ENCODE assay signal across 16 cellular contexts in genomic region chr6:53426117-53426516, GRCh38.
DNase-seq lines count a peak whose midpoint lies in the region; ATAC-seq, FAIRE-seq and TF ChIP-seq lines count a peak whose summit lies in the region.
"Had no signal": no experiment of that assay in that cellular context is flagged by ENCODE, and none has a peak within 500 bp of the region (broad histone marks: within the 10 kb centered on the region; RNA-seq: fewer than 3 reads in every experiment).

No MANE protein-coding gene starts in this region.

- H2BK15ac ChIP-seq in H1 (ENCODE audit: low read length) = no peak overlapping the region

- TF ChIP-seq POLR2A in HepG2 (IDR thresholded peaks at IDR 0.05; ENCODE audit: insufficient read depth in 1 of 2, low read depth in 2 of 2, low read length in 2 of 2) (no peak), right lobe of liver (IDR thresholded peaks at IDR 0.05) (no peak), H1 (IDR thresholded peaks at IDR 0.05; ENCODE audit: control extremely low read depth in 1 of 2, low read depth in 2 of 2, low read length in 2 of 2) (no peak), Peyer's patch (IDR thresholded peaks at IDR 0.05) (no peak)

- FAIRE-seq in HepG2 (lab: Jason Lieb, UNC) (no peak), H1 (lab: Jason Lieb, UNC) (no peak)

- H3K9ac ChIP-seq in HepG2 (ENCODE audit: insufficient read depth, low read depth, low read length) (no peak overlapping the region), OCI-LY3 (ENCODE audit: low read length) (0 out of 2 replicates have a peak overlapping the region, but pooled peaks have one; percentile 18), H1 (replicated peaks in 1 of 4; ENCODE audit: extremely low read depth in 1 of 4, low read depth in 3 of 4, low read length in 3 of 4) (no peak overlapping the region)
- H3K9ac ChIP-seq: BLaER1 had no signal

- H3K36me3 ChIP-seq in HepG2 (replicated peaks in 1 of 2; ENCODE audit: control insufficient read depth in 1 of 2, insufficient read depth in 2 of 2, low read length in 2 of 2) (no peaks in the 10 kb centered on the region), right lobe of liver (no peaks in the 10 kb centered on the region), OCI-LY3 (replicated peaks; ENCODE audit: low read depth, low read length) (no peaks in the 10 kb centered on the region), H1 (ENCODE audit: control insufficient read depth in 2 of 4, insufficient read depth in 4 of 4, low read length in 3 of 4) (no peaks in the 10 kb centered on the region), Peyer's patch (no peaks in the 10 kb centered on the region)
- H3K36me3 ChIP-seq: BLaER1, HAP-1 had no signal

- H2BK5ac ChIP-seq in H1 (ENCODE audit: low read depth, low read length) = no peak overlapping the region

- H3K4me1 ChIP-seq in HepG2 (ENCODE audit: insufficient read depth, low read length) (no peaks in the 10 kb centered on the region; the same call in 1 of the 2 replicates), right lobe of liver (no peaks in the 10 kb centered on the region), OCI-LY3 (ENCODE audit: low read length) (peaks cover 42% of the 10 kb centered on the region), H1 (replicated peaks in 1 of 4; ENCODE audit: control insufficient read depth in 3 of 4, insufficient read depth in 4 of 4, low read length in 3 of 4) (no peaks in the 10 kb centered on the region), Peyer's patch (no peaks in the 10 kb centered on the region)
- H3K4me1 ChIP-seq: BLaER1, HAP-1 had no signal

- in situ Hi-C loops in HepG2 (cut with HindIII; ENCODE audit: extremely low pct_ligation_motif_present, low pct_unique_long_range_greater_than_20kb) = no loop called here

- TF ChIP-seq RAD21 in HepG2 (CRISPR knock-in tag; IDR thresholded peaks at IDR 0.05) = no peak
- no peak for TF ChIP-seq RAD21 in H1 (IDR thresholded peaks at IDR 0.05 in 1 of 2, conservative IDR thresholded peaks at IDR 0.05 in 1 of 2; ENCODE audit: low read depth in 2 of 2, low read length in 2 of 2)

- intact Hi-C loops in HepG2 (cut with micrococcal nuclease; ENCODE audit: unreplicated experiment) (no loop called here), right lobe of liver (cut with DNase I) (no loop called here), left colon (cut with DNase I, micrococcal nuclease) (no loop called here)

- ATAC-seq in HepG2 (no peak), right lobe of liver (no peak), left colon (no peak)
- ATAC-seq: CD8-positive, alpha-beta T cell had no signal

- TF ChIP-seq EP300 in HepG2 (IDR thresholded peaks at IDR 0.05; ENCODE audit: low read depth in 2 of 2, low read length in 2 of 2) = no peak
- no peak for TF ChIP-seq EP300 in HepG2 (CRISPR knock-in tag; IDR thresholded peaks at IDR 0.05; ENCODE audit: borderline replicate concordance)
- TF ChIP-seq EP300 in H1 (IDR thresholded peaks at IDR 0.05; ENCODE audit: borderline replicate concordance in 1 of 2, low read depth in 2 of 2, low read length in 2 of 2) = no peak

- TF ChIP-seq CTCF in HepG2 (CRISPR knock-in tag; IDR thresholded peaks at IDR 0.05) = no peak
- no peak for TF ChIP-seq CTCF in right lobe of liver (IDR thresholded peaks at IDR 0.05)
- no peak for TF ChIP-seq CTCF in OCI-LY3 (IDR thresholded peaks at IDR 0.05; ENCODE audit: low read depth, low read length)
- TF ChIP-seq CTCF in H1 (IDR thresholded peaks at IDR 0.05; ENCODE audit: control extremely low read depth in 1 of 3, insufficient read depth in 1 of 3, low read depth in 1 of 3, low read length in 3 of 3) = no peak
- no peak for TF ChIP-seq CTCF in Peyer's patch (IDR thresholded peaks at IDR 0.05)

- H4K20me1 ChIP-seq in HepG2 (ENCODE audit: insufficient read depth, low read length) = no peaks in the 10 kb centered on the region
- no peaks in the 10 kb centered on the region for H4K20me1 ChIP-seq in OCI-LY3 (ENCODE audit: insufficient read depth, low read length)
- no peaks in the 10 kb centered on the region for H4K20me1 ChIP-seq in H1 (replicated peaks in 1 of 2; ENCODE audit: control insufficient read depth in 1 of 2, insufficient read depth in 2 of 2, low read length in 2 of 2)
- H4K20me1 ChIP-seq: BLaER1 had no signal

- H3K9me3 ChIP-seq in HepG2 (ENCODE audit: low read length) = no peaks in the 10 kb centered on the region
- no peaks in the 10 kb centered on the region for H3K9me3 ChIP-seq in right lobe of liver
- no peaks in the 10 kb centered on the region for H3K9me3 ChIP-seq in OCI-LY3 (ENCODE audit: insufficient read depth, low read length)
- H3K9me3 ChIP-seq in H1 (ENCODE audit: insufficient read depth in 2 of 2, low read depth in 1 of 2, low read length in 1 of 2) = no peaks in the 10 kb centered on the region
- H3K9me3 ChIP-seq in Peyer's patch = no peaks in the 10 kb centered on the region
- H3K9me3 ChIP-seq: BLaER1, HAP-1 had no signal

- WGBS in HepG2 (ENCODE audit: low lambda C conversion rate) = 90% methylated on average over 3 of the region's 3 CpGs
- WGBS in right lobe of liver (ENCODE audit: insufficient coverage, low coverage, low lambda C conversion rate, missing lambda C conversion rate) = 70% methylated on average over 3 of the region's 3 CpGs
- WGBS in H1 (ENCODE audit: extremely low coverage in 1 of 2, insufficient coverage in 1 of 2, insufficient read length in 1 of 2, insufficient replicate concordance in 2 of 2, low coverage in 1 of 2, low lambda C conversion rate in 2 of 2, missing lambda C conversion rate in 1 of 2), 2 experiments = 95% methylated on average over 3 of the region's 3 CpGs; no CpG with 5 or more reads in 1 of the 2 experiments

- no peak overlapping the region for H3K18ac ChIP-seq in H1 (ENCODE audit: extremely low read depth, low read length)

- H3K27me3 ChIP-seq in HepG2 (ENCODE audit: control insufficient read depth in 1 of 2, insufficient read depth in 2 of 2, low read length in 2 of 2) (no peaks in the 10 kb centered on the region; a peak in 2 of 5 replicates), right lobe of liver (no peaks in the 10 kb centered on the region), OCI-LY3 (ENCODE audit: low read depth, low read length) (peaks cover 9% of the 10 kb centered on the region), H1 (replicated peaks in 1 of 4; ENCODE audit: control insufficient read depth in 3 of 4, extremely low read depth in 1 of 4, insufficient read depth in 3 of 4, low read length in 3 of 4) (no peaks in the 10 kb centered on the region), Peyer's patch (no peaks in the 10 kb centered on the region)
- H3K27me3 ChIP-seq: BLaER1 had no signal

- no peak overlapping the region for H3K14ac ChIP-seq in H1 (ENCODE audit: insufficient read length)

- no peak overlapping the region for H2AK5ac ChIP-seq in H1 (ENCODE audit: low read depth, low read length)

- no peaks in the 10 kb centered on the region for H3K79me2 ChIP-seq in HepG2 (ENCODE audit: insufficient read depth, low read length)
- H3K79me2 ChIP-seq in OCI-LY3 (ENCODE audit: low read length) = no peaks in the 10 kb centered on the region
- H3K79me2 ChIP-seq in H1 (ENCODE audit: control insufficient read depth in 1 of 2, insufficient read depth in 2 of 2, low read length in 2 of 2) = no peaks in the 10 kb centered on the region

- no peak overlapping the region for H3K4ac ChIP-seq in H1 (replicated peaks; ENCODE audit: insufficient read length, low read depth, low read length)

- BruUV-seq in HepG2 (replicated peaks; lab: Mats Ljungman, UMichigan) = no TSS peak

- H3K4me2 ChIP-seq in HepG2 (ENCODE audit: low read depth, low read length) (no peak overlapping the region), OCI-LY3 (ENCODE audit: low read length) (peak overlapping the region; percentile 79), H1 (ENCODE audit: insufficient read depth in 1 of 2, low read depth in 2 of 2, low read length in 2 of 2) (no peak overlapping the region)
- H3K4me2 ChIP-seq: BLaER1 had no signal

- no peak overlapping the region for H3K23ac ChIP-seq in H1 (ENCODE audit: insufficient read length)

- H3K4me3 ChIP-seq in HepG2 (replicated peaks in 1 of 3; ENCODE audit: insufficient read depth in 1 of 3, low read depth in 2 of 3, low read length in 3 of 3) = no peak overlapping the region
- no peak overlapping the region for H3K4me3 ChIP-seq in right lobe of liver
- peak overlapping the region; percentile 60 for H3K4me3 ChIP-seq in OCI-LY3 (ENCODE audit: low read length)
- H3K4me3 ChIP-seq in H1 (ENCODE audit: extremely low read depth in 1 of 4, insufficient read depth in 2 of 4, low read depth in 3 of 4, low read length in 4 of 4) = no peak overlapping the region
- H3K4me3 ChIP-seq in Peyer's patch = no peak overlapping the region
- H3K4me3 ChIP-seq: BLaER1, HAP-1 had no signal

- POLR2A ChIA-PET in HepG2 (lab: Yijun Ruan, JAX) = no interaction called here
- POLR2A ChIA-PET in H1 (lab: Charles Lee; ENCODE audit: partially characterized antibody) = no interaction called here

- no peak overlapping the region for H2BK120ac ChIP-seq in H1 (replicated peaks; ENCODE audit: low read depth, low read length)

- no peak overlapping the region for H4K5ac ChIP-seq in H1 (ENCODE audit: insufficient read length, low read depth, low read length)

- H4K91ac ChIP-seq in H1 (replicated peaks; ENCODE audit: insufficient read length, low read length) = no peak overlapping the region

- H3K27ac ChIP-seq in HepG2 (ENCODE audit: extremely low read length, insufficient read depth, low read length) (no peak overlapping the region), right lobe of liver (peak overlapping the region in 1 of 3 donors; percentile 20), OCI-LY3 (ENCODE audit: low read length) (peak overlapping the region; percentile 53; the same call in 1 of the 2 replicates), H1 (ENCODE audit: low read depth, low read length) (no peak overlapping the region), Peyer's patch (no peak overlapping the region)
- H3K27ac ChIP-seq: BLaER1, HL-60 had no signal

- H2AFZ ChIP-seq in HepG2 (ENCODE audit: low read length) (no peak overlapping the region), OCI-LY3 (ENCODE audit: low read depth, low read length) (no peak overlapping the region), H1 (ENCODE audit: low read length) (no peak overlapping the region)

- H2BK20ac ChIP-seq in H1 (ENCODE audit: low read length) = no peak overlapping the region

- no peaks in the 10 kb centered on the region for H3K79me1 ChIP-seq in H1 (ENCODE audit: low read depth, low read length)

- DNase-seq in HepG2 (ENCODE audit: low spot score) (no peak), right lobe of liver (no peak), H1 (ENCODE audit: low read depth in 1 of 2, low spot score in 2 of 2) (no peak), H4 (ENCODE audit: low spot score) (no peak), left colon (no peak), Peyer's patch (no peak)
- DNase-seq: 8988T; Calu3; CD8-positive, alpha-beta T cell; DMS79 treated with DMSO at 0.1 percent for 48 hours; GF-D8; GOT3 had no signal

- no peaks in the 10 kb centered on the region for H3K23me2 ChIP-seq in H1 (ENCODE audit: low read depth, low read length)

- H3K56ac ChIP-seq in H1 (replicated peaks; ENCODE audit: insufficient read length, low read depth, low read length) = no peak overlapping the region

- no peak overlapping the region for H4K8ac ChIP-seq in H1 (ENCODE audit: extremely low read depth, insufficient read depth, low read length)

- CTCF ChIA-PET in HepG2 (lab: Yijun Ruan, JAX; ENCODE audit: low intra/inter-chr PET ratio, low total read pairs) = no interaction called here
- CTCF ChIA-PET in H1 (lab: Charles Lee; ENCODE audit: partially characterized antibody) = interaction anchor here (1.0 to 1.8 kb wide), 3 partner anchors 10 to 132 kb away, joined by 4 to 7 read pairs (median 5); no protein-coding TSS in a partner anchor

- no peak overlapping the region for H2BK12ac ChIP-seq in H1 (ENCODE audit: low read depth, low read length)

Comparison
In these comparisons a context has a peak if more than half of its experiments do, and no peak if none do; other contexts are left out.
1. Of the 41 proteins assayed by ChIP-seq in both HepG2 and H1: peak only in HepG2: none; only in H1: none; in both: CEBPB; in neither: 40.